ENCODE assay signal across 21 cellular contexts in genomic region chr5:96316487-96316886, GRCh38.
DNase-seq lines count a peak whose midpoint lies in the region; ATAC-seq, FAIRE-seq and TF ChIP-seq lines count a peak whose summit lies in the region.
"Had no signal": no experiment of that assay in that cellular context is flagged by ENCODE, and none has a peak within 500 bp of the region (broad histone marks: within the 10 kb centered on the region; RNA-seq: fewer than 3 reads in every experiment).

No MANE protein-coding gene starts in this region.

- no peaks in the 10 kb centered on the region for H3K9me3 Mint-ChIP-seq in endodermal cell

- H3K9me2 ChIP-seq in MM.1S (replicated peaks; ENCODE audit: insufficient read depth, low read length) (no peaks in the 10 kb centered on the region), PC-9 (ENCODE audit: insufficient read depth) (no peaks in the 10 kb centered on the region)

- no peaks in the 10 kb centered on the region for H3K36me3 Mint-ChIP-seq in endodermal cell (ENCODE audit: low read depth)
- H3K36me3 Mint-ChIP-seq: CD14-positive monocyte had no signal

- H3F3A ChIP-seq in MM.1S (ENCODE audit: insufficient read depth, low read length) = peaks cover 18% of the 10 kb centered on the region
- H3F3A ChIP-seq in PC-9 (ENCODE audit: insufficient read depth, low read depth) = no peaks in the 10 kb centered on the region

- peak overlapping the region; percentile 37 for H3K4me2 ChIP-seq in A549
- no peak overlapping the region for H3K4me2 ChIP-seq in MM.1S (ENCODE audit: low read depth, low read length)
- H3K4me2 ChIP-seq in trophoblast cell (ENCODE audit: low read length) = no peak overlapping the region
- H3K4me2 ChIP-seq in PC-9 = no peak overlapping the region

- 39% methylated on average over 2 of the region's 2 CpGs for WGBS in A549 (ENCODE audit: missing lambda C conversion rate)
- 70 to 75% methylated on average over 2 of the region's 2 CpGs for WGBS in endodermal cell (ENCODE audit: insufficient coverage in 1 of 2, insufficient read length in 1 of 2), 2 experiments
- WGBS in right lobe of liver (ENCODE audit: insufficient coverage, low coverage, low lambda C conversion rate, missing lambda C conversion rate) = 31% methylated on average over 2 of the region's 2 CpGs
- no CpG with 5 or more reads among the region's 2 CpGs for WGBS in trophoblast cell (ENCODE audit: extremely low coverage, insufficient coverage, insufficient read length)

- H3K27me3 Mint-ChIP-seq in endodermal cell (ENCODE audit: insufficient read depth) = no peaks in the 10 kb centered on the region

- H3K27me3 ChIP-seq in MM.1S (replicated peaks; ENCODE audit: insufficient read depth, low read length) (no peaks in the 10 kb centered on the region), endodermal cell (ENCODE audit: control insufficient read depth, insufficient read depth, low read length, poor library complexity, severe bottlenecking) (no peaks in the 10 kb centered on the region), right lobe of liver (no peaks in the 10 kb centered on the region), trophoblast cell (ENCODE audit: insufficient read depth, low read length) (no peaks in the 10 kb centered on the region), PC-9 (ENCODE audit: insufficient read depth, low read depth) (no peaks in the 10 kb centered on the region)
- H3K27me3 ChIP-seq: MG63 had no signal

- H3K27ac ChIP-seq in A549 = peak overlapping the region; percentile 30 to 60; a peak in 3 of 6 replicates
- H3K27ac ChIP-seq in MM.1S (ENCODE audit: low read length) = peak overlapping the region; percentile 44; the same call in 1 of the 2 replicates
- no peak overlapping the region for H3K27ac ChIP-seq in endodermal cell (ENCODE audit: low read depth, low read length)
- H3K27ac ChIP-seq in right lobe of liver = no peak overlapping the region
- H3K27ac ChIP-seq in trophoblast cell (ENCODE audit: low read depth, low read length) = no peak overlapping the region
- no peak overlapping the region for H3K27ac ChIP-seq in PC-9

- no peaks in the 10 kb centered on the region for H3K79me2 ChIP-seq in MM.1S (ENCODE audit: low read length)
- H3K79me2 ChIP-seq in trophoblast cell (ENCODE audit: control insufficient read depth, insufficient read depth, low read length, poor library complexity) = no peaks in the 10 kb centered on the region
- H3K79me2 ChIP-seq in PC-9 (ENCODE audit: low read depth) = no peaks in the 10 kb centered on the region

- H3K9ac ChIP-seq in MM.1S (ENCODE audit: low read length) = no peak overlapping the region
- no peak overlapping the region for H3K9ac ChIP-seq in endodermal cell (ENCODE audit: extremely low read depth, low read length, poor library complexity, severe bottlenecking)
- H3K9ac ChIP-seq in trophoblast cell (ENCODE audit: low read length) = no peak overlapping the region

- no peak overlapping the region for H2AFZ ChIP-seq in MM.1S (ENCODE audit: low read length)
- no peak overlapping the region for H2AFZ ChIP-seq in trophoblast cell (ENCODE audit: insufficient read depth, low read length, poor library complexity)
- no peak overlapping the region for H2AFZ ChIP-seq in PC-9

- intact Hi-C loops in right lobe of liver (cut with DNase I) (no loop called here), PC-9 (cut with micrococcal nuclease; ENCODE audit: unreplicated experiment) (no loop called here)

- no peak for FAIRE-seq in A549 (lab: Jason Lieb, UNC)
- FAIRE-seq: H54 had no signal

- no peak for DNase-seq in A549 (ENCODE audit: low read depth in 1 of 2, low spot score in 1 of 2)
- no peak for DNase-seq in MM.1S
- DNase-seq in endodermal cell = peak; percentile 55
- DNase-seq in right lobe of liver = no peak
- DNase-seq in trophoblast cell = no peak
- DNase-seq in cerebellar cortex (ENCODE audit: low spot score) = no peak
- DNase-seq in PC-9 = no peak
- no peak for DNase-seq in germinal center (ENCODE audit: low spot score)
- DNase-seq: 8988T; DMS53; Karpas-422; MG63; NCI-H1092; NCI-H1436; NCI-H187 treated with DMSO at 0.1 percent for 48 hours; NCI-H2107; NK-92 treated with Interleukin-12 subunit alpha and Interleukin-12 subunit beta, amount 100 ng/mL, for 24 hours had no signal

- CTCF ChIA-PET in A549 (lab: Yijun Ruan, JAX) = interaction anchor here (0.7 to 1.8 kb wide), 4 partner anchors 14 to 457 kb away, joined by 3 to 6 read pairs (median 3); no protein-coding TSS in a partner anchor
- CTCF ChIA-PET in PC-9 (lab: Charles Lee) = no interaction called here

- TF ChIP-seq CTCF in A549 (IDR thresholded peaks at IDR 0.05) (no peak), MM.1S (IDR thresholded peaks at IDR 0.05; ENCODE audit: low read length) (no peak), endodermal cell (conservative IDR thresholded peaks at IDR 0.05) (no peak), right lobe of liver (IDR thresholded peaks at IDR 0.05) (no peak), PC-9 (conservative IDR thresholded peaks at IDR 0.05) (no peak)

- BruUV-seq in PC-9 (replicated peaks; lab: Mats Ljungman, UMichigan) = no TSS peak

- peaks cover 11% of the 10 kb centered on the region; the same call in 2 of the 3 replicates for H3K4me1 ChIP-seq in A549
- H3K4me1 ChIP-seq in MM.1S (ENCODE audit: low read length) = peaks cover 51% of the 10 kb centered on the region
- peaks cover 7% of the 10 kb centered on the region for H3K4me1 ChIP-seq in endodermal cell (ENCODE audit: control insufficient read depth, insufficient read depth, low read length)
- H3K4me1 ChIP-seq in right lobe of liver = peaks cover 0 to 8% (median 3%) of the 10 kb centered on the region in 4 donors
- no peaks in the 10 kb centered on the region for H3K4me1 ChIP-seq in trophoblast cell (ENCODE audit: control insufficient read depth in 1 of 2, insufficient read depth in 2 of 2, low read length in 2 of 2)
- H3K4me1 ChIP-seq in PC-9 (replicated peaks; ENCODE audit: insufficient read depth) = peaks cover 13% of the 10 kb centered on the region

- no peak overlapping the region for H4K12ac ChIP-seq in trophoblast cell (ENCODE audit: low read depth, low read length)

- TF ChIP-seq POLR2A in A549 (IDR thresholded peaks at IDR 0.05; ENCODE audit: low read length) (no peak), right lobe of liver (IDR thresholded peaks at IDR 0.05) (no peak)

- no peak for TF ChIP-seq RAD21 in A549 (conservative IDR thresholded peaks at IDR 0.05 in 1 of 2, IDR thresholded peaks at IDR 0.05 in 1 of 2)

- H3K18ac ChIP-seq in trophoblast cell (ENCODE audit: low read length) = no peak overlapping the region

- no peak overlapping the region for H3K4ac ChIP-seq in trophoblast cell (ENCODE audit: low read depth, low read length)

- H3K4me3 ChIP-seq in A549 = no peak overlapping the region
- H3K4me3 ChIP-seq in MM.1S (ENCODE audit: low read length) = no peak overlapping the region
- no peak overlapping the region for H3K4me3 ChIP-seq in endodermal cell (ENCODE audit: low read length)
- H3K4me3 ChIP-seq in right lobe of liver = no peak overlapping the region
- no peak overlapping the region for H3K4me3 ChIP-seq in trophoblast cell (ENCODE audit: low read depth, low read length)
- no peak overlapping the region for H3K4me3 ChIP-seq in PC-9
- H3K4me3 ChIP-seq: MG63 had no signal

- peaks cover 21% of the 10 kb centered on the region for H3K4me1 Mint-ChIP-seq in endodermal cell
- H3K4me1 Mint-ChIP-seq: B cell had no signal

- H3K23ac ChIP-seq in trophoblast cell (ENCODE audit: low read length) = no peak overlapping the region

- H3K9me3 ChIP-seq in A549 (no peaks in the 10 kb centered on the region), MM.1S (replicated peaks; ENCODE audit: insufficient read depth, low read length) (no peaks in the 10 kb centered on the region), endodermal cell (ENCODE audit: control insufficient read depth, low read length) (no peaks in the 10 kb centered on the region), right lobe of liver (no peaks in the 10 kb centered on the region), trophoblast cell (ENCODE audit: insufficient read depth, low read depth, low read length) (no peaks in the 10 kb centered on the region), PC-9 (ENCODE audit: insufficient read depth, low read depth) (no peaks in the 10 kb centered on the region)

- peak in 1 of 2 experiments; percentile 48; a peak in 3 of 5 replicates for TF ChIP-seq EP300 in A549 (IDR thresholded peaks at IDR 0.05)

- peak overlapping the region; percentile 50 for H3K27ac Mint-ChIP-seq in endodermal cell
- H3K27ac Mint-ChIP-seq: B cell had no signal

- no peak overlapping the region for H2BK12ac ChIP-seq in trophoblast cell (ENCODE audit: low read length)

- H2BK120ac ChIP-seq in trophoblast cell (ENCODE audit: insufficient read depth, low read length, poor library complexity) = no peak overlapping the region

- H4K20me1 ChIP-seq in MM.1S (ENCODE audit: insufficient read depth, low read length) = no peaks in the 10 kb centered on the region
- no peaks in the 10 kb centered on the region for H4K20me1 ChIP-seq in PC-9 (ENCODE audit: insufficient read depth)

- H3K4me3 Mint-ChIP-seq in endodermal cell = no peak overlapping the region
- H3K4me3 Mint-ChIP-seq: B cell, CD14-positive monocyte had no signal

- H3K36me3 ChIP-seq in MM.1S (replicated peaks; ENCODE audit: insufficient read depth, low read length) (no peaks in the 10 kb centered on the region), endodermal cell (ENCODE audit: control insufficient read depth, insufficient read depth, low read length) (no peaks in the 10 kb centered on the region), right lobe of liver (no peaks in the 10 kb centered on the region), trophoblast cell (ENCODE audit: control insufficient read depth in 1 of 2, insufficient read depth in 2 of 2, low read length in 2 of 2) (no peaks in the 10 kb centered on the region), PC-9 (ENCODE audit: low read depth) (no peaks in the 10 kb centered on the region)
- H3K36me3 ChIP-seq: MG63 had no signal

- no peak overlapping the region for H3K14ac ChIP-seq in trophoblast cell (ENCODE audit: low read length)

- H4K91ac ChIP-seq in trophoblast cell (ENCODE audit: low read depth, low read length) = no peak overlapping the region

- H2AK5ac ChIP-seq in trophoblast cell (ENCODE audit: low read length) = no peak overlapping the region

- POLR2A ChIA-PET in A549 (lab: Yijun Ruan, JAX) (no interaction called here), PC-9 (lab: Charles Lee; ENCODE audit: unreplicated experiment) (no interaction called here)

- H3K79me1 ChIP-seq in trophoblast cell (ENCODE audit: low read length) = no peaks in the 10 kb centered on the region

- no peak overlapping the region for H2BK5ac ChIP-seq in trophoblast cell (ENCODE audit: low read depth, low read length, poor library complexity)

- no peak; a peak in 1 of 6 replicates for ATAC-seq in A549
- peak; percentile 73 to 93 (median 88) for ATAC-seq in right lobe of liver
- ATAC-seq: Panc1 had no signal

- no peak overlapping the region for H4K8ac ChIP-seq in trophoblast cell (ENCODE audit: low read depth, low read length)

TF ChIP-seq in A549, 52 proteins besides CTCF, POLR2A, EP300 and RAD21:
- TF ChIP-seq HDAC2 (IDR thresholded peaks at IDR 0.05) (no peak), FOSB (CRISPR knock-in tag; IDR thresholded peaks at IDR 0.05) (no peak), CEBPB (IDR thresholded peaks at IDR 0.05) (peak in 1 of 2 experiments; percentile 45; a peak in 1 of 4 replicates), NFE2L2 (conservative IDR thresholded peaks at IDR 0.05; ENCODE audit: low read length) (no peak)
TF ChIP-seq in A549: peak in this region for 1.

Comparison
In these comparisons a context has a peak if more than half of its experiments do, and no peak if none do; other contexts are left out.
1. ATAC-seq: peak in right lobe of liver (4 of 4); none in A549 (0 of 2).
2. H3K27ac ChIP-seq: peak in A549 (2 of 2) and MM.1S (single experiment); none in endodermal cell (single experiment), right lobe of liver (0 of 3), trophoblast cell (single experiment) and PC-9 (single experiment).